Comparison of ENCODE assay signal across 8 cellular contexts in the genomic region with DNA sequence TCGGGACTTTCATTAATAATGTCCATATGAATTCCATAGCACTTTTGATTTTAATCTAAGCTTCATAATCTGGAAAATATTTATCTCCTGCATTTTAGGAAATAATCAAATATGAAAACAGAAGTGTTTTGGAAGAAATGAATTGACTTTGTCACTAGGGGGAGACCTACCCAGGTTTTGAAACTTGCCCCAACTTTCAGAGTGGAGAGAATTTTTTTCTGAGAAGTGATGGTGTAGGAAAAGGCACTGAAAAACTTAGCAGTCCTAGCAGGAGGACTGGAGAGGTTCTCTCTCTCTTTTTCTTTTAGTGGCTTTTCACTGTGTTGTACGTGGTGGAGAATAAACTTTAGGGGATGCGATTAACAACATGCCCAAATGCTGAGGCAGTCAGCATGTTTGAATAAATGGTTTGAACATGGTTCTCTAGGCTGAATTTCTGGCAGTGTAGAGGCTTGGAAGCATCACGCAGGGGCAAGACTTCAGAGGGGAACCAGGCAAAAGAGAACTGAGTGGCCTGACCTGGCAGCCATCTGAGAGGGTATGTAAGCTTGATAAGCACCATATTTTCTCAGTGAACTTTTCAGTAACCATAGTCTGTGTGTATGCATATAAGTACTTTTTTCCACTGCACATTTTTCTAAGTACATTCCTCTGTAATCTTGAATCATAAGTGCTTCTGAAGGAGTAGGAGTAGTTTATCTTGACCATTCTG.
DNase-seq lines count a peak whose midpoint lies in the region; ATAC-seq and TF ChIP-seq lines count a peak whose summit lies in the region.

No MANE protein-coding gene starts in this region.

- no peaks in the 10 kb centered on the region for H3K79me1 ChIP-seq in mesendoderm (ENCODE audit: low read length)

- H3K79me2 ChIP-seq in OCI-LY1 (ENCODE audit: insufficient read depth, low read length) = no peaks in the 10 kb centered on the region
- no peaks in the 10 kb centered on the region for H3K79me2 ChIP-seq in mesendoderm (ENCODE audit: control insufficient read depth, insufficient read depth, low read length)

- H3K9me2 ChIP-seq in OCI-LY1 (ENCODE audit: low read depth, low read length) = no peaks in the 10 kb centered on the region

- no peaks in the 10 kb centered on the region for H3K9me3 ChIP-seq in OCI-LY1 (ENCODE audit: low read length)

- no peak overlapping the region for H2AFZ ChIP-seq in OCI-LY1 (ENCODE audit: low read length)

- H3K18ac ChIP-seq in mesendoderm (ENCODE audit: low read length) = no peak overlapping the region

- peak; percentile 81 for TF ChIP-seq CTCF in OCI-LY1 (IDR thresholded peaks at IDR 0.05; ENCODE audit: low read length)
- peak; percentile 59 for TF ChIP-seq CTCF in coronary artery (IDR thresholded peaks at IDR 0.05)

- no peaks in the 10 kb centered on the region for H3K9me3 Mint-ChIP-seq in stimulated activated memory B cell treated with anti-CD40 and anti-IgM and Interleukin-4, amounts not matched to agents 10 μg/mL and 1 μg/mL and 100 μg/mL, for 72 hours

- no peak overlapping the region for H4K5ac ChIP-seq in mesendoderm (ENCODE audit: low read length)

- H2BK5ac ChIP-seq in mesendoderm (ENCODE audit: low read length) = no peak overlapping the region

- H3K27ac ChIP-seq in OCI-LY1 (ENCODE audit: low read depth, low read length, poor library complexity, severe bottlenecking) (no peak overlapping the region), coronary artery (peak overlapping the region in 1 of 2 donors; percentile 1), mesendoderm (ENCODE audit: low read depth, low read length) (no peak overlapping the region)

- no peak overlapping the region for H2BK120ac ChIP-seq in mesendoderm (ENCODE audit: low read depth, low read length)

- H3K23ac ChIP-seq in mesendoderm (ENCODE audit: low read length) = no peak overlapping the region

- H3K27ac Mint-ChIP-seq in stimulated activated memory B cell treated with anti-CD40 and anti-IgM and Interleukin-4, amounts not matched to agents 10 μg/mL and 1 μg/mL and 100 μg/mL, for 72 hours = no peak overlapping the region

- H3K4me3 Mint-ChIP-seq in stimulated activated memory B cell treated with anti-CD40 and anti-IgM and Interleukin-4, amounts not matched to agents 10 μg/mL and 1 μg/mL and 100 μg/mL, for 72 hours = no peak overlapping the region

- no peak overlapping the region for H4K8ac ChIP-seq in mesendoderm (ENCODE audit: low read depth, low read length)

- H3K36me3 ChIP-seq in OCI-LY1 (ENCODE audit: insufficient read depth, low read length) = no peaks in the 10 kb centered on the region
- H3K36me3 ChIP-seq in mesendoderm (ENCODE audit: control insufficient read depth, insufficient read depth, low read length) = no peaks in the 10 kb centered on the region

- no peak overlapping the region for H2AK5ac ChIP-seq in mesendoderm (ENCODE audit: low read length)

- no peaks in the 10 kb centered on the region for H4K20me1 ChIP-seq in OCI-LY1 (ENCODE audit: insufficient read depth, low read length)

- H3K4me2 ChIP-seq in OCI-LY1 (ENCODE audit: low read length) = no peak overlapping the region
- H3K4me2 ChIP-seq in mesendoderm (ENCODE audit: low read length) = no peak overlapping the region

- peak overlapping the region; percentile 39 for H3K56ac ChIP-seq in mesendoderm (ENCODE audit: low read length)

- WGBS in mesendoderm (ENCODE audit: extremely low coverage, insufficient coverage, low lambda C conversion rate) = no CpG with 5 or more reads among the region's 4 CpGs

- peak overlapping the region; percentile 94 for H2BK15ac ChIP-seq in mesendoderm (replicated peaks; ENCODE audit: low read depth)

- H3K4me3 ChIP-seq in OCI-LY1 (ENCODE audit: low read depth, low read length, poor library complexity, severe bottlenecking) (no peak overlapping the region), coronary artery (peak overlapping the region; percentile 1), mesendoderm (ENCODE audit: low read length) (no peak overlapping the region)

- H3K36me3 Mint-ChIP-seq in stimulated activated memory B cell treated with anti-CD40 and anti-IgM and Interleukin-4, amounts not matched to agents 10 μg/mL and 1 μg/mL and 100 μg/mL, for 72 hours = no peaks in the 10 kb centered on the region

- no peaks in the 10 kb centered on the region for H3K4me1 ChIP-seq in OCI-LY1 (ENCODE audit: insufficient read depth, low read length, severe bottlenecking)
- no peaks in the 10 kb centered on the region for H3K4me1 ChIP-seq in mesendoderm (ENCODE audit: control insufficient read depth, low read depth, low read length)

- DNase-seq in DMS53 treated with DMSO at 0.1 percent for 48 hours (lab: John Stamatoyannopoulos, UW; ENCODE audit: unreplicated experiment) = peak; percentile 48
- DNase-seq in coronary artery (ENCODE audit: low spot score) = no peak
- DNase-seq in mesendoderm = peak; percentile 59
- DNase-seq in cerebellar nuclear complex (lab: John Stamatoyannopoulos, UW) = no peak
- DNase-seq in NCI-H1930 (lab: John Stamatoyannopoulos, UW) = no peak

- H3K4ac ChIP-seq in mesendoderm (ENCODE audit: low read depth, low read length) = no peak overlapping the region

- peaks cover 17% of the 10 kb centered on the region for H3K27me3 Mint-ChIP-seq in stimulated activated memory B cell treated with anti-CD40 and anti-IgM and Interleukin-4, amounts not matched to agents 10 μg/mL and 1 μg/mL and 100 μg/mL, for 72 hours

- peaks cover 6% of the 10 kb centered on the region for H3K4me1 Mint-ChIP-seq in stimulated activated memory B cell treated with anti-CD40 and anti-IgM and Interleukin-4, amounts not matched to agents 10 μg/mL and 1 μg/mL and 100 μg/mL, for 72 hours

- H3K9ac ChIP-seq in OCI-LY1 (ENCODE audit: low read length) (no peak overlapping the region), mesendoderm (ENCODE audit: low read length) (no peak overlapping the region)

- no peaks in the 10 kb centered on the region for H3F3A ChIP-seq in OCI-LY1 (ENCODE audit: insufficient read depth, low read length)

- peak; percentile 57 for ATAC-seq in GM21576 (IDR thresholded peaks at IDR 0.05; ENCODE audit: unreplicated experiment)
- ATAC-seq in stimulated activated memory B cell treated with anti-CD40 and anti-IgM and Interleukin-4, amounts not matched to agents 10 μg/mL and 1 μg/mL and 100 μg/mL, for 72 hours = no peak

- no peaks in the 10 kb centered on the region for H3K27me3 ChIP-seq in OCI-LY1 (ENCODE audit: insufficient read depth, low read length)
- no peaks in the 10 kb centered on the region for H3K27me3 ChIP-seq in mesendoderm (ENCODE audit: insufficient read depth, low read length, poor library complexity)

Comparison
In these comparisons a context has a peak if more than half of its experiments do, and no peak if none do; other contexts are left out.
1. DNase-seq: peak in DMS53 treated with DMSO at 0.1 percent for 48 hours (single experiment) and mesendoderm (single experiment); none in coronary artery (single experiment), cerebellar nuclear complex (0 of 2) and NCI-H1930 (0 of 2).